Comparison of ENCODE assay signal across 8 cellular contexts in the genomic region with DNA sequence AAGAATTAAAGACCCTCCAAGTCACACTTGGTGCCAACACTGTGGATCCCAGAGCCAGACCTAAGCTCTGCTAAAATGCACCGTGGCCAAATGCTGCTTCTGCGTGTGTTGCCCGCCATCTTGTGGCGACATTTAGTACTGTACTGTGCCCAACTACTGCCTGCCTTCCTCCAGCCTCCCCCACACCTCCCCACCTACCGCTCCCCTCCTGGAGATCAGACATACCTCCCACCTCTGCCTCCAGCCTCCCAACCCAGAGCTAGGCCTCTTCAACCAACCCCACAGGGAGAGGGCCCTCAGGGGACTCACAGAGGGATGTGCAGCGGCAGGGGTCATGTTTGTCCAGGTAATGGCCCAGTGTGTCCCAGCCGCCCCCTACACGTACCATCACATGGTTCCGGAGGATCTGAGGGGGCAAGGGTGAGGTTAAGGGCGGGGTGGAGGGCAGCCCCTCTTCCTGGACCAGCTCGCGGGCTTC. TPM values are rescaled to one million over a fixed set of nuclear protein-coding genes. Genes with fewer than 3 reads are reported as not detected.
DNase-seq lines count a peak whose midpoint lies in the region; ATAC-seq and TF ChIP-seq lines count a peak whose summit lies in the region.

No MANE protein-coding gene starts in this region.

- H3K27ac ChIP-seq in SU-DHL-6 (ENCODE audit: low read depth, low read length): no peak overlapping the region

- H3K9me3 ChIP-seq in SU-DHL-6 (ENCODE audit: insufficient read depth, low read length): no peaks in the 10 kb centered on the region

- H3K27me3 ChIP-seq in SU-DHL-6 (ENCODE audit: low read length): no peaks in the 10 kb centered on the region

- no peaks in the 10 kb centered on the region for H3K9me2 ChIP-seq in SU-DHL-6 (replicated peaks; ENCODE audit: insufficient read depth, low read length)

- H2AFZ ChIP-seq in SU-DHL-6 (ENCODE audit: low read depth, low read length, severe bottlenecking): no peak overlapping the region

- H3K79me2 ChIP-seq in SU-DHL-6 (ENCODE audit: insufficient read depth, low read length): no peaks in the 10 kb centered on the region

- peak; percentile 90 for DNase-seq in GM10266 (ENCODE audit: extremely low spot score)
- DNase-seq in NAMALWA (ENCODE audit: low spot score): peak; percentile 83
- peak; percentile 56 for DNase-seq in activated naive CD8-positive, alpha-beta T cell treated with anti-CD3 and anti-CD28 coated beads, Interleukin-2, amount 50 U/mL, for 16 hours (ENCODE audit: low read depth, low spot score)
- DNase-seq in left cardiac atrium: peak; percentile 81
- peak; percentile 87 for DNase-seq in retina

- H3K4me2 ChIP-seq in SU-DHL-6 (ENCODE audit: low read depth, low read length, poor library complexity, severe bottlenecking): no peak overlapping the region

- no peak overlapping the region for H3K4me3 ChIP-seq in SU-DHL-6 (ENCODE audit: insufficient read depth, low read length, poor library complexity, severe bottlenecking)

- ATAC-seq in left cardiac atrium: peak; percentile 77 to 84
- ATAC-seq in GM18517 (IDR thresholded peaks at IDR 0.05; ENCODE audit: unreplicated experiment): no peak
- ATAC-seq in GM19452 (IDR thresholded peaks at IDR 0.05; ENCODE audit: unreplicated experiment): no peak

- H4K20me1 ChIP-seq in SU-DHL-6 (ENCODE audit: low read depth, low read length): no peaks in the 10 kb centered on the region

- TF ChIP-seq CTCF in GM10266 (IDR thresholded peaks at IDR 0.05; ENCODE audit: control insufficient read depth, insufficient read depth, low read depth, missing control alignments) (peak; percentile 93), SU-DHL-6 (IDR thresholded peaks at IDR 0.05; ENCODE audit: insufficient read depth, low read length, poor library complexity, severe bottlenecking) (peak; percentile 54)

- H3K36me3 ChIP-seq in SU-DHL-6 (ENCODE audit: low read length): no peaks in the 10 kb centered on the region

- no peak overlapping the region for H3K9ac ChIP-seq in SU-DHL-6 (ENCODE audit: low read length)

- intact Hi-C loops in left cardiac atrium (cut with DNase I): loop anchor here (2.0 to 10.0 kb wide), 4 partner anchors 85 to 135 kb away; no protein-coding TSS in a partner anchor

- H3F3A ChIP-seq in SU-DHL-6 (ENCODE audit: insufficient read depth): no peaks in the 10 kb centered on the region

RNA-seq across cellular contexts. Expression of a gene that starts 5.5 kb away (rescaled TPM):
- 1 to 10 TPM in 1 of 2 donors, under 1 TPM in 1; 0.47 to 1.1 TPM for total RNA-seq in left cardiac atrium

RNA-seq across cellular contexts. Expression of a gene that starts 13.1 kb away (rescaled TPM):
- total RNA-seq in left cardiac atrium: not detected

RNA-seq across cellular contexts. Expression of a gene that starts 16.1 kb away (rescaled TPM):
- 10 to 100 TPM; 23.9 to 24.7 TPM for total RNA-seq in left cardiac atrium

RNA-seq across cellular contexts. Expression of a gene that starts 47.9 kb away (rescaled TPM):
- 10 to 100 TPM in 1 of 2 donors, 1 to 10 TPM in 1; 5.0 to 10.3 TPM for total RNA-seq in left cardiac atrium

Comparison
In these comparisons a context has a peak if more than half of its experiments do, and no peak if none do; other contexts are left out.
1. ATAC-seq: peak in left cardiac atrium (2 of 2); none in GM18517 (single experiment) and GM19452 (single experiment).
2. Peak in every context shown above with its lines, with median percentiles within 50 percentile points of each other: DNase-seq.